ENCODE assay signal across 8 cellular contexts in genomic region chr11:13465909-13466371, GRCh38. TPM values are rescaled to one million over a fixed set of nuclear protein-coding genes. Genes with fewer than 3 reads are reported as not detected.
DNase-seq lines count a peak whose midpoint lies in the region; TF ChIP-seq lines count a peak whose summit lies in the region.

No MANE protein-coding gene starts in this region.

- H4K20me1 ChIP-seq in osteoblast (ENCODE audit: insufficient read depth, low read length) = no peaks in the 10 kb centered on the region

- no peak overlapping the region for H3K27ac ChIP-seq in AG04450 (ENCODE audit: low read depth, low read length)
- no peak overlapping the region for H3K27ac ChIP-seq in osteoblast (ENCODE audit: low read depth, low read length)

- H3K4me2 ChIP-seq in osteoblast (ENCODE audit: insufficient read depth, low read length) = peak overlapping the region; percentile 37

- H3K36me3 ChIP-seq in osteoblast (ENCODE audit: insufficient read depth, low read length) = no peaks in the 10 kb centered on the region

- CTCF ChIA-PET in AG04450 (lab: Charles Lee) = interaction anchor here (0.6 to 3.0 kb wide), 15 partner anchors 8 to 502 kb away, joined by 3 to 17 read pairs (median 6); no protein-coding TSS in a partner anchor

- TF ChIP-seq CTCF in AG04450 (IDR thresholded peaks at IDR 0.05; ENCODE audit: low read depth, low read length) = peak; percentile 66
- peak; percentile 60 for TF ChIP-seq CTCF in GM12864 (IDR thresholded peaks at IDR 0.05; ENCODE audit: low read depth, low read length, missing control alignments)
- peak; percentile 72 for TF ChIP-seq CTCF in osteoblast (IDR thresholded peaks at IDR 0.05; ENCODE audit: extremely low read depth, low read depth, low read length)

- no peaks in the 10 kb centered on the region; the same call in 1 of the 2 replicates for H3K9me3 ChIP-seq in AG04450 (ENCODE audit: control insufficient read depth, insufficient read depth, low read length)
- H3K9me3 ChIP-seq in osteoblast (ENCODE audit: low read depth, low read length) = no peaks in the 10 kb centered on the region

- H3K27me3 ChIP-seq in AG04450 (ENCODE audit: control insufficient read depth, insufficient read depth, low read length) (peaks cover 17% of the 10 kb centered on the region), osteoblast (ENCODE audit: insufficient read depth, low read length) (peaks cover 18% of the 10 kb centered on the region)

- H3K4me3 ChIP-seq in AG04450 (ENCODE audit: low read depth, low read length) (no peak overlapping the region), GM12864 (ENCODE audit: low read depth, low read length) (no peak overlapping the region), osteoblast (ENCODE audit: insufficient read depth, low read length) (no peak overlapping the region)

- peaks cover 17% of the 10 kb centered on the region for H3K4me1 ChIP-seq in osteoblast (ENCODE audit: insufficient read depth, low read length)

- peaks cover 21% of the 10 kb centered on the region for H3K79me2 ChIP-seq in osteoblast (ENCODE audit: insufficient read depth, low read length)

- H2AFZ ChIP-seq in osteoblast (ENCODE audit: low read length) = no peak overlapping the region

- POLR2A ChIA-PET in AG04450 (lab: Yijun Ruan, JAX) = no interaction called here

- DNase-seq in AG04450 (ENCODE audit: low read depth, low spot score) (no peak), GM12864 (ENCODE audit: low read depth) (no peak), NCI-H69 (lab: John Stamatoyannopoulos, UW) (peak; percentile 66), dedifferentiated amniotic fluid mesenchymal stem cell (ENCODE audit: extremely low spot score) (peak; percentile 40), osteoblast (ENCODE audit: insufficient read length, low spot score, missing footprints) (peak; percentile 93), NCI-H1436 treated with DMSO at 0.1 percent for 48 hours (lab: John Stamatoyannopoulos, UW) (no peak), activated T-cell treated with anti-CD3 and anti-CD28 coated beads for 4 hours (no peak)
- DNase-seq in activated CD8-positive, alpha-beta memory T cell treated with anti-CD3 and anti-CD28 coated beads for 24 hours = no peak

RNA-seq across cellular contexts. Expression of gene BTBD10, which starts 2.9 kb away (rescaled TPM):
- polyA plus RNA-seq in AG04450 (2011; rRNA removed) = 50.2 and 60.8 TPM in 2 replicates
- polyA minus RNA-seq in AG04450 (2011; rRNA and poly(A)+ RNA removed) = 58.3 and 85.4 TPM in 2 replicates
- total RNA-seq in osteoblast = 51.0 and 55.7 TPM in 2 replicates

RNA-seq across cellular contexts. Expression of gene PTH, which starts 29.9 kb away (rescaled TPM):
- not detected in 2 replicates for polyA plus RNA-seq in AG04450 (2011; rRNA removed)
- not detected in 2 replicates for polyA minus RNA-seq in AG04450 (2011; rRNA and poly(A)+ RNA removed)
- total RNA-seq in osteoblast = not detected in 2 replicates

Comparison
In these comparisons a context has a peak if more than half of its experiments do, and no peak if none do; other contexts are left out.
1. DNase-seq: peak in NCI-H69 (single experiment), dedifferentiated amniotic fluid mesenchymal stem cell (single experiment) and osteoblast (single experiment); none in AG04450 (single experiment), GM12864 (single experiment), activated CD8-positive, alpha-beta memory T cell treated with anti-CD3 and anti-CD28 coated beads for 24 hours (single experiment), NCI-H1436 treated with DMSO at 0.1 percent for 48 hours (single experiment) and activated T-cell treated with anti-CD3 and anti-CD28 coated beads for 4 hours (single experiment).
2. Peak in every context shown above with its lines, with median percentiles within 50 percentile points of each other: CTCF ChIP-seq.